1 cellular context compared by ENCODE assay signal in the genomic region with DNA sequence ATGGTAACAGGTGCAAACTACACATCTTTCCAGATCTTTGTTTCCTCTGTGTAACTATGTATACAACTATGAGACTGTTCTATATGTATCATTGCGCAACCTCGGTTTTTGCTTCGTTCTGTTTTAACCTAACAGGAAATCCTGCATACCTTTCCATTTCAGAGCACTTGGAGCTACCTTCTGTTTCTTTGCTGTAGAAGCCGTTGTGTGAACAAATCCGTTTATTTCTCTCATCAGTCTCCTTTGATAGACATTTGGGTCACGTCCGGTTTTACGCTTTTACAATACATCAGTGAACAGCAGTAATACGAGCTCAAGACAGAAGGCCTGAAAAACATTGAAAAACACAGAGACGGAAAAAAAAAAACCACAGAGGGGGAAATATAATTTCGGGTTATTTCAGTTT.
TF ChIP-seq lines count a peak whose summit lies in the region.

No MANE protein-coding gene starts in this region.

TF ChIP-seq in K562, 482 proteins besides CTCF, POLR2A, EP300 and RAD21 (continued from another document and continues in another):
- TF ChIP-seq, protein P1, sequence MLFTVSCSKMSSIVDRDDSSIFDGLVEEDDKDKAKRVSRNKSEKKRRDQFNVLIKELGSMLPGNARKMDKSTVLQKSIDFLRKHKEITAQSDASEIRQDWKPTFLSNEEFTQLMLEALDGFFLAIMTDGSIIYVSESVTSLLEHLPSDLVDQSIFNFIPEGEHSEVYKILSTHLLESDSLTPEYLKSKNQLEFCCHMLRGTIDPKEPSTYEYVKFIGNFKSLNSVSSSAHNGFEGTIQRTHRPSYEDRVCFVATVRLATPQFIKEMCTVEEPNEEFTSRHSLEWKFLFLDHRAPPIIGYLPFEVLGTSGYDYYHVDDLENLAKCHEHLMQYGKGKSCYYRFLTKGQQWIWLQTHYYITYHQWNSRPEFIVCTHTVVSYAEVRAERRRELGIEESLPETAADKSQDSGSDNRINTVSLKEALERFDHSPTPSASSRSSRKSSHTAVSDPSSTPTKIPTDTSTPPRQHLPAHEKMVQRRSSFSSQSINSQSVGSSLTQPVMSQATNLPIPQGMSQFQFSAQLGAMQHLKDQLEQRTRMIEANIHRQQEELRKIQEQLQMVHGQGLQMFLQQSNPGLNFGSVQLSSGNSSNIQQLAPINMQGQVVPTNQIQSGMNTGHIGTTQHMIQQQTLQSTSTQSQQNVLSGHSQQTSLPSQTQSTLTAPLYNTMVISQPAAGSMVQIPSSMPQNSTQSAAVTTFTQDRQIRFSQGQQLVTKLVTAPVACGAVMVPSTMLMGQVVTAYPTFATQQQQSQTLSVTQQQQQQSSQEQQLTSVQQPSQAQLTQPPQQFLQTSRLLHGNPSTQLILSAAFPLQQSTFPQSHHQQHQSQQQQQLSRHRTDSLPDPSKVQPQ (CRISPR knock-in tag; IDR thresholded peaks at IDR 0.05; ENCODE audit: borderline replicate concordance) = no peak
- TF ChIP-seq ERF (CRISPR knock-in tag; IDR thresholded peaks at IDR 0.05) = no peak
- no peak for TF ChIP-seq TFAP4 (CRISPR knock-in tag; IDR thresholded peaks at IDR 0.05; ENCODE audit: borderline replicate concordance)
- no peak for TF ChIP-seq KLF10 (CRISPR knock-in tag; IDR thresholded peaks at IDR 0.05)
- TF ChIP-seq, protein P2, sequence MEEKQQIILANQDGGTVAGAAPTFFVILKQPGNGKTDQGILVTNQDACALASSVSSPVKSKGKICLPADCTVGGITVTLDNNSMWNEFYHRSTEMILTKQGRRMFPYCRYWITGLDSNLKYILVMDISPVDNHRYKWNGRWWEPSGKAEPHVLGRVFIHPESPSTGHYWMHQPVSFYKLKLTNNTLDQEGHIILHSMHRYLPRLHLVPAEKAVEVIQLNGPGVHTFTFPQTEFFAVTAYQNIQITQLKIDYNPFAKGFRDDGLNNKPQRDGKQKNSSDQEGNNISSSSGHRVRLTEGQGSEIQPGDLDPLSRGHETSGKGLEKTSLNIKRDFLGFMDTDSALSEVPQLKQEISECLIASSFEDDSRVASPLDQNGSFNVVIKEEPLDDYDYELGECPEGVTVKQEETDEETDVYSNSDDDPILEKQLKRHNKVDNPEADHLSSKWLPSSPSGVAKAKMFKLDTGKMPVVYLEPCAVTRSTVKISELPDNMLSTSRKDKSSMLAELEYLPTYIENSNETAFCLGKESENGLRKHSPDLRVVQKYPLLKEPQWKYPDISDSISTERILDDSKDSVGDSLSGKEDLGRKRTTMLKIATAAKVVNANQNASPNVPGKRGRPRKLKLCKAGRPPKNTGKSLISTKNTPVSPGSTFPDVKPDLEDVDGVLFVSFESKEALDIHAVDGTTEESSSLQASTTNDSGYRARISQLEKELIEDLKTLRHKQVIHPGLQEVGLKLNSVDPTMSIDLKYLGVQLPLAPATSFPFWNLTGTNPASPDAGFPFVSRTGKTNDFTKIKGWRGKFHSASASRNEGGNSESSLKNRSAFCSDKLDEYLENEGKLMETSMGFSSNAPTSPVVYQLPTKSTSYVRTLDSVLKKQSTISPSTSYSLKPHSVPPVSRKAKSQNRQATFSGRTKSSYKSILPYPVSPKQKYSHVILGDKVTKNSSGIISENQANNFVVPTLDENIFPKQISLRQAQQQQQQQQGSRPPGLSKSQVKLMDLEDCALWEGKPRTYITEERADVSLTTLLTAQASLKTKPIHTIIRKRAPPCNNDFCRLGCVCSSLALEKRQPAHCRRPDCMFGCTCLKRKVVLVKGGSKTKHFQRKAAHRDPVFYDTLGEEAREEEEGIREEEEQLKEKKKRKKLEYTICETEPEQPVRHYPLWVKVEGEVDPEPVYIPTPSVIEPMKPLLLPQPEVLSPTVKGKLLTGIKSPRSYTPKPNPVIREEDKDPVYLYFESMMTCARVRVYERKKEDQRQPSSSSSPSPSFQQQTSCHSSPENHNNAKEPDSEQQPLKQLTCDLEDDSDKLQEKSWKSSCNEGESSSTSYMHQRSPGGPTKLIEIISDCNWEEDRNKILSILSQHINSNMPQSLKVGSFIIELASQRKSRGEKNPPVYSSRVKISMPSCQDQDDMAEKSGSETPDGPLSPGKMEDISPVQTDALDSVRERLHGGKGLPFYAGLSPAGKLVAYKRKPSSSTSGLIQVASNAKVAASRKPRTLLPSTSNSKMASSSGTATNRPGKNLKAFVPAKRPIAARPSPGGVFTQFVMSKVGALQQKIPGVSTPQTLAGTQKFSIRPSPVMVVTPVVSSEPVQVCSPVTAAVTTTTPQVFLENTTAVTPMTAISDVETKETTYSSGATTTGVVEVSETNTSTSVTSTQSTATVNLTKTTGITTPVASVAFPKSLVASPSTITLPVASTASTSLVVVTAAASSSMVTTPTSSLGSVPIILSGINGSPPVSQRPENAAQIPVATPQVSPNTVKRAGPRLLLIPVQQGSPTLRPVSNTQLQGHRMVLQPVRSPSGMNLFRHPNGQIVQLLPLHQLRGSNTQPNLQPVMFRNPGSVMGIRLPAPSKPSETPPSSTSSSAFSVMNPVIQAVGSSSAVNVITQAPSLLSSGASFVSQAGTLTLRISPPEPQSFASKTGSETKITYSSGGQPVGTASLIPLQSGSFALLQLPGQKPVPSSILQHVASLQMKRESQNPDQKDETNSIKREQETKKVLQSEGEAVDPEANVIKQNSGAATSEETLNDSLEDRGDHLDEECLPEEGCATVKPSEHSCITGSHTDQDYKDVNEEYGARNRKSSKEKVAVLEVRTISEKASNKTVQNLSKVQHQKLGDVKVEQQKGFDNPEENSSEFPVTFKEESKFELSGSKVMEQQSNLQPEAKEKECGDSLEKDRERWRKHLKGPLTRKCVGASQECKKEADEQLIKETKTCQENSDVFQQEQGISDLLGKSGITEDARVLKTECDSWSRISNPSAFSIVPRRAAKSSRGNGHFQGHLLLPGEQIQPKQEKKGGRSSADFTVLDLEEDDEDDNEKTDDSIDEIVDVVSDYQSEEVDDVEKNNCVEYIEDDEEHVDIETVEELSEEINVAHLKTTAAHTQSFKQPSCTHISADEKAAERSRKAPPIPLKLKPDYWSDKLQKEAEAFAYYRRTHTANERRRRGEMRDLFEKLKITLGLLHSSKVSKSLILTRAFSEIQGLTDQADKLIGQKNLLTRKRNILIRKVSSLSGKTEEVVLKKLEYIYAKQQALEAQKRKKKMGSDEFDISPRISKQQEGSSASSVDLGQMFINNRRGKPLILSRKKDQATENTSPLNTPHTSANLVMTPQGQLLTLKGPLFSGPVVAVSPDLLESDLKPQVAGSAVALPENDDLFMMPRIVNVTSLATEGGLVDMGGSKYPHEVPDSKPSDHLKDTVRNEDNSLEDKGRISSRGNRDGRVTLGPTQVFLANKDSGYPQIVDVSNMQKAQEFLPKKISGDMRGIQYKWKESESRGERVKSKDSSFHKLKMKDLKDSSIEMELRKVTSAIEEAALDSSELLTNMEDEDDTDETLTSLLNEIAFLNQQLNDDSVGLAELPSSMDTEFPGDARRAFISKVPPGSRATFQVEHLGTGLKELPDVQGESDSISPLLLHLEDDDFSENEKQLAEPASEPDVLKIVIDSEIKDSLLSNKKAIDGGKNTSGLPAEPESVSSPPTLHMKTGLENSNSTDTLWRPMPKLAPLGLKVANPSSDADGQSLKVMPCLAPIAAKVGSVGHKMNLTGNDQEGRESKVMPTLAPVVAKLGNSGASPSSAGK (IDR thresholded peaks at IDR 0.05) = 0 out of 2 replicates have a peak, but pooled peaks have one; percentile 27
- TF ChIP-seq NR2C1 (IDR thresholded peaks at IDR 0.05) = peak; percentile 25; the same call in 1 of the 2 replicates
- TF ChIP-seq NR2C1 (tag; IDR thresholded peaks at IDR 0.05) = no peak
- no peak for TF ChIP-seq SRSF1 (IDR thresholded peaks at IDR 0.05; ENCODE audit: low read depth, low read length)
- TF ChIP-seq FOXJ3 (CRISPR knock-in tag; IDR thresholded peaks at IDR 0.05) = peak; percentile 64; the same call in 1 of the 2 replicates
- TF ChIP-seq DPF2 (IDR thresholded peaks at IDR 0.05) = peak; percentile 60; the same call in 1 of the 2 replicates
- TF ChIP-seq ZFX (CRISPR knock-in tag; IDR thresholded peaks at IDR 0.05) = peak; percentile 40; the same call in 1 of the 2 replicates
- peak; percentile 100 for TF ChIP-seq CEBPB (tag; IDR thresholded peaks at IDR 0.05)
- TF ChIP-seq HNRNPUL1 (IDR thresholded peaks at IDR 0.05; ENCODE audit: low read length) = no peak
- TF ChIP-seq AFF4 (CRISPR knock-in tag; IDR thresholded peaks at IDR 0.05) = peak; percentile 73; the same call in 1 of the 2 replicates
- TF ChIP-seq, protein P3, sequence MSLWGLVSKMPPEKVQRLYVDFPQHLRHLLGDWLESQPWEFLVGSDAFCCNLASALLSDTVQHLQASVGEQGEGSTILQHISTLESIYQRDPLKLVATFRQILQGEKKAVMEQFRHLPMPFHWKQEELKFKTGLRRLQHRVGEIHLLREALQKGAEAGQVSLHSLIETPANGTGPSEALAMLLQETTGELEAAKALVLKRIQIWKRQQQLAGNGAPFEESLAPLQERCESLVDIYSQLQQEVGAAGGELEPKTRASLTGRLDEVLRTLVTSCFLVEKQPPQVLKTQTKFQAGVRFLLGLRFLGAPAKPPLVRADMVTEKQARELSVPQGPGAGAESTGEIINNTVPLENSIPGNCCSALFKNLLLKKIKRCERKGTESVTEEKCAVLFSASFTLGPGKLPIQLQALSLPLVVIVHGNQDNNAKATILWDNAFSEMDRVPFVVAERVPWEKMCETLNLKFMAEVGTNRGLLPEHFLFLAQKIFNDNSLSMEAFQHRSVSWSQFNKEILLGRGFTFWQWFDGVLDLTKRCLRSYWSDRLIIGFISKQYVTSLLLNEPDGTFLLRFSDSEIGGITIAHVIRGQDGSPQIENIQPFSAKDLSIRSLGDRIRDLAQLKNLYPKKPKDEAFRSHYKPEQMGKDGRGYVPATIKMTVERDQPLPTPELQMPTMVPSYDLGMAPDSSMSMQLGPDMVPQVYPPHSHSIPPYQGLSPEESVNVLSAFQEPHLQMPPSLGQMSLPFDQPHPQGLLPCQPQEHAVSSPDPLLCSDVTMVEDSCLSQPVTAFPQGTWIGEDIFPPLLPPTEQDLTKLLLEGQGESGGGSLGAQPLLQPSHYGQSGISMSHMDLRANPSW (CRISPR knock-in tag; IDR thresholded peaks at IDR 0.05) = no peak
- no peak for TF ChIP-seq ZNF347 (CRISPR knock-in tag; IDR thresholded peaks at IDR 0.05; ENCODE audit: low read depth)
- 0 out of 2 replicates have a peak, but pooled peaks have one; percentile 53 for TF ChIP-seq GATAD2B (IDR thresholded peaks at IDR 0.05; ENCODE audit: borderline replicate concordance)
- no peak for TF ChIP-seq ZFPM2 (CRISPR knock-in tag; IDR thresholded peaks at IDR 0.05)
- TF ChIP-seq ZBED1 (IDR thresholded peaks at IDR 0.05) = no peak
- TF ChIP-seq ZNF512 (tag; IDR thresholded peaks at IDR 0.05) = peak; percentile 79; the same call in 1 of the 2 replicates
- no peak for TF ChIP-seq ZNF589 (CRISPR knock-in tag; IDR thresholded peaks at IDR 0.05; ENCODE audit: low read depth)
- no peak for TF ChIP-seq ZNF398 (CRISPR knock-in tag; IDR thresholded peaks at IDR 0.05)
- TF ChIP-seq ATF4 (CRISPR knock-in tag; IDR thresholded peaks at IDR 0.05) = 0 out of 2 replicates have a peak, but pooled peaks have one; percentile 31
